ENCODE assay signal across 15 cellular contexts in genomic region chr22:38110008-38110862, GRCh38. TPM values are rescaled to one million over a fixed set of nuclear protein-coding genes. Genes with fewer than 3 reads are reported as not detected.
DNase-seq lines count a peak whose midpoint lies in the region; ATAC-seq and TF ChIP-seq lines count a peak whose summit lies in the region.
"Had no signal": no experiment of that assay in that cellular context is flagged by ENCODE, and none has a peak within 500 bp of the region (broad histone marks: within the 10 kb centered on the region; RNA-seq: fewer than 3 reads in every experiment).

Gene BAIAP2L2 (minus strand): TSS chr22:38110684. CDS start chr22:38110525, 159 bp downstream.

- no peak within 1 kb of the TSS for H2BK5ac ChIP-seq in mesenchymal stem cell (ENCODE audit: low read depth, low read length, poor library complexity, severe bottlenecking)

- TF ChIP-seq CTCF in 22Rv1 (IDR thresholded peaks at IDR 0.05) (no peak), GM23338 (conservative IDR thresholded peaks at IDR 0.05; ENCODE audit: low read depth in 2 of 2) (no peak)

- no peak within 1 kb of the TSS for H3K14ac ChIP-seq in mesenchymal stem cell (ENCODE audit: low read length in 2 of 2)

- H4K20me1 ChIP-seq in GM23338 (replicated peaks; ENCODE audit: insufficient read depth): no peaks in the 10 kb centered on the region

- H3K9me2 ChIP-seq in GM23338 (ENCODE audit: insufficient read depth): no peaks in the 10 kb centered on the region

- H3K27me3 Mint-ChIP-seq in GM23338 (ENCODE audit: insufficient read depth, low read depth, poor library complexity): peaks cover 29% of the 10 kb centered on the region
- H3K27me3 Mint-ChIP-seq in activated naive CD8-positive, alpha-beta T cell treated with anti-CD3 and anti-CD28 coated beads, Interleukin-2, amount 10 ng/mL, durations not matched to agents 7 days and 5 days: no peaks in the 10 kb centered on the region

- peak within 1 kb of the TSS; percentile 6 for H2BK15ac ChIP-seq in mesenchymal stem cell (ENCODE audit: low read depth, poor library complexity, severe bottlenecking)

- H3K79me2 ChIP-seq in GM23338 (replicated peaks; ENCODE audit: insufficient read depth): no peaks in the 10 kb centered on the region

- peaks cover 5% of the 10 kb centered on the region; the same call in 2 of the 3 replicates for H3K9me3 Mint-ChIP-seq in GM23338
- H3K9me3 Mint-ChIP-seq in activated naive CD8-positive, alpha-beta T cell treated with anti-CD3 and anti-CD28 coated beads, Interleukin-2, amount 10 ng/mL, durations not matched to agents 7 days and 5 days: peaks cover 2% of the 10 kb centered on the region

- H2BK12ac ChIP-seq in mesenchymal stem cell (ENCODE audit: low read length in 2 of 2): no peak within 1 kb of the TSS

- no peak within 1 kb of the TSS for H3K4me2 ChIP-seq in GM23338
- no peak within 1 kb of the TSS for H3K4me2 ChIP-seq in mesenchymal stem cell (ENCODE audit: low read length, poor library complexity, severe bottlenecking)

- DNase-seq in GM23338 (ENCODE audit: low spot score) (peak; percentile 37), mesenchymal stem cell (no peak), SJCRH30 (no peak), NCI-H187 (lab: John Stamatoyannopoulos, UW) (no peak)
- DNase-seq in activated naive CD8-positive, alpha-beta T cell treated with anti-CD3 and anti-CD28 coated beads, Interleukin-2, amount 10 ng/mL, durations not matched to agents 7 days and 5 days: no peak
- DNase-seq: activated CD4-positive, alpha-beta T cell treated with anti-CD3 and anti-CD28 coated beads, Interleukin-2, amount 50 U/mL, for 4 hours; NCI-H2107; RPMI8226; upper lobe of right lung had no signal

- H3K79me1 ChIP-seq in mesenchymal stem cell (replicated peaks; ENCODE audit: low read length, poor library complexity, severe bottlenecking): no peaks in the 10 kb centered on the region

- POLR2A ChIA-PET in activated naive CD8-positive, alpha-beta T cell treated with anti-CD3 and anti-CD28 coated beads, Interleukin-2, amount 10 ng/mL, durations not matched to agents 7 days and 5 days (lab: Charles Lee): no interaction called here

- H2BK120ac ChIP-seq in mesenchymal stem cell (ENCODE audit: low read depth, low read length): no peak within 1 kb of the TSS

- H3K9ac ChIP-seq in mesenchymal stem cell (ENCODE audit: low read length): peak within 1 kb of the TSS; percentile 44

- H3K4me1 Mint-ChIP-seq in GM23338: peaks cover 11% of the 10 kb centered on the region; the same call in 2 of the 3 replicates
- peaks cover 7% of the 10 kb centered on the region for H3K4me1 Mint-ChIP-seq in activated naive CD8-positive, alpha-beta T cell treated with anti-CD3 and anti-CD28 coated beads, Interleukin-2, amount 10 ng/mL, durations not matched to agents 7 days and 5 days

- H3K36me3 ChIP-seq in GM23338 (ENCODE audit: insufficient read depth) (no peaks in the 10 kb centered on the region), mesenchymal stem cell (ENCODE audit: control insufficient read depth in 1 of 2, insufficient read depth in 2 of 2, low read depth in 1 of 2, low read length in 2 of 2) (peaks cover 0 to 24% of the 10 kb centered on the region in 2 experiments), SJCRH30 (no peaks in the 10 kb centered on the region)
- H3K36me3 ChIP-seq: ascending aorta, upper lobe of right lung had no signal

- H3K36me3 Mint-ChIP-seq in GM23338 (ENCODE audit: low read depth): peaks cover 3% of the 10 kb centered on the region; the same call in 1 of the 3 replicates
- peaks cover 3% of the 10 kb centered on the region for H3K36me3 Mint-ChIP-seq in activated naive CD8-positive, alpha-beta T cell treated with anti-CD3 and anti-CD28 coated beads, Interleukin-2, amount 10 ng/mL, durations not matched to agents 7 days and 5 days

- no peak within 1 kb of the TSS for H3K4me3 ChIP-seq in GM23338
- no peak within 1 kb of the TSS for H3K4me3 ChIP-seq in mesenchymal stem cell (ENCODE audit: insufficient read depth in 1 of 2, low read depth in 1 of 2, low read length in 2 of 2)
- no peak within 1 kb of the TSS for H3K4me3 ChIP-seq in SJCRH30
- H3K4me3 ChIP-seq: ascending aorta, upper lobe of right lung had no signal

- no peak within 1 kb of the TSS for H3K18ac ChIP-seq in mesenchymal stem cell (ENCODE audit: low read depth in 1 of 2, low read length in 2 of 2)

- H3K4me1 ChIP-seq in GM23338 (ENCODE audit: insufficient read depth) (peaks cover 8% of the 10 kb centered on the region; the same call in 1 of the 2 replicates), mesenchymal stem cell (ENCODE audit: control insufficient read depth, insufficient read depth, low read depth, low read length) (peaks cover 25% of the 10 kb centered on the region), SJCRH30 (peaks cover 11% of the 10 kb centered on the region)

- no peaks in the 10 kb centered on the region for H3K27me3 ChIP-seq in GM23338 (ENCODE audit: insufficient read depth)
- H3K27me3 ChIP-seq in mesenchymal stem cell (ENCODE audit: control insufficient read depth in 1 of 2, insufficient read depth in 1 of 2, low read length in 2 of 2): peaks cover 0 to 10% of the 10 kb centered on the region in 2 experiments
- no peaks in the 10 kb centered on the region for H3K27me3 ChIP-seq in SJCRH30
- H3K27me3 ChIP-seq: ascending aorta, upper lobe of right lung had no signal

- H4K91ac ChIP-seq in mesenchymal stem cell (ENCODE audit: low read length): no peak within 1 kb of the TSS

- H2AK5ac ChIP-seq in mesenchymal stem cell (ENCODE audit: low read length, severe bottlenecking): peak within 1 kb of the TSS; percentile 74

- H4K8ac ChIP-seq in mesenchymal stem cell (ENCODE audit: low read length): no peak within 1 kb of the TSS

- H3K27ac Mint-ChIP-seq in GM23338: peak within 1 kb of the TSS; percentile 27; the same call in 1 of the 2 replicates
- peak within 1 kb of the TSS; percentile 73 for H3K27ac Mint-ChIP-seq in activated naive CD8-positive, alpha-beta T cell treated with anti-CD3 and anti-CD28 coated beads, Interleukin-2, amount 10 ng/mL, durations not matched to agents 7 days and 5 days

- no peak within 1 kb of the TSS for H3K23ac ChIP-seq in mesenchymal stem cell (ENCODE audit: low read length in 2 of 2)

- 0 out of 2 replicates have a peak within 1 kb of the TSS, but pooled peaks have one; percentile 23 for H2AFZ ChIP-seq in GM23338
- no peak within 1 kb of the TSS for H2AFZ ChIP-seq in mesenchymal stem cell (ENCODE audit: low read depth, low read length)

- H3K9me3 ChIP-seq in mesenchymal stem cell (ENCODE audit: control insufficient read depth, low read length) (no peaks in the 10 kb centered on the region), SJCRH30 (replicated peaks) (no peaks in the 10 kb centered on the region)
- H3K9me3 ChIP-seq: ascending aorta, upper lobe of right lung had no signal

- 82% methylated on average over 19 of the region's 19 CpGs for WGBS in mesenchymal stem cell

- H3K4me3 Mint-ChIP-seq in GM23338: no peak within 1 kb of the TSS
- no peak within 1 kb of the TSS for H3K4me3 Mint-ChIP-seq in activated naive CD8-positive, alpha-beta T cell treated with anti-CD3 and anti-CD28 coated beads, Interleukin-2, amount 10 ng/mL, durations not matched to agents 7 days and 5 days

- ATAC-seq in GM23338 (peak; percentile 9), HG03442 (IDR thresholded peaks at IDR 0.05; ENCODE audit: unreplicated experiment) (no peak), HG03095 (IDR thresholded peaks at IDR 0.05; ENCODE audit: unreplicated experiment) (no peak)
- ATAC-seq in activated naive CD8-positive, alpha-beta T cell treated with anti-CD3 and anti-CD28 coated beads, Interleukin-2, amount 10 ng/mL, durations not matched to agents 7 days and 5 days (ENCODE audit: low read depth): no peak

- H3F3A ChIP-seq in GM23338 (replicated peaks; ENCODE audit: low read depth): peaks cover 7% of the 10 kb centered on the region

- H3K27ac ChIP-seq in 22Rv1: peak within 1 kb of the TSS; percentile 97
- H3K27ac ChIP-seq in GM23338 (ENCODE audit: low read depth): no peak within 1 kb of the TSS
- H3K27ac ChIP-seq in mesenchymal stem cell (ENCODE audit: low read length, poor library complexity, severe bottlenecking): no peak within 1 kb of the TSS
- H3K27ac ChIP-seq in SJCRH30: no peak within 1 kb of the TSS
- H3K27ac ChIP-seq: ascending aorta, C4-2B, epithelial cell of prostate, upper lobe of right lung had no signal

- no peak within 1 kb of the TSS for H3K4ac ChIP-seq in mesenchymal stem cell (ENCODE audit: low read depth in 1 of 2, low read length in 2 of 2)

TF ChIP-seq in GM23338, 12 proteins besides CTCF, POLR2A, EP300 and RAD21 (continues in another document):
- no peak for TF ChIP-seq EZH2phosphoT487 (IDR thresholded peaks at IDR 0.05; ENCODE audit: unreplicated experiment)
- no peak for TF ChIP-seq EZH2 (IDR thresholded peaks at IDR 0.05; ENCODE audit: low read depth, unreplicated experiment)
- no peak for TF ChIP-seq REST (IDR thresholded peaks at IDR 0.05; ENCODE audit: unreplicated experiment)

RNA-seq across cellular contexts. Expression of gene BAIAP2L2, which starts in this region (rescaled TPM):
- total RNA-seq in GM23338 (2014; rRNA removed; shearing (Covaris generic)): 3.9 and 5.6 TPM in 2 replicates
- 5.6 and 7.6 TPM in 2 replicates for polyA plus RNA-seq in GM23338 (2016; fragmentation: Nextera tagmentation; extraction: Ambion mirVana)
- total RNA-seq in activated naive CD8-positive, alpha-beta T cell treated with anti-CD3 and anti-CD28 coated beads, Interleukin-2, amount 10 ng/mL, durations not matched to agents 7 days and 5 days: 1 to 10 TPM; 1.6 to 2.0 TPM
- 0.33 TPM for polyA plus RNA-seq in mesenchymal stem cell (2013, experiment 1 of 2)
- polyA plus RNA-seq in mesenchymal stem cell (2013, experiment 2 of 2): 0.30 TPM
- total RNA-seq in SJCRH30 (2014; rRNA removed; shearing (Covaris generic)): not detected in 2 replicates
- total RNA-seq: ascending aorta had no signal
